Comparison of ENCODE assay signal across 1 cellular context in genomic region chr1:32538887-32539583, GRCh38.
TF ChIP-seq lines count a peak whose summit lies in the region.

Gene ZBTB8A, plus strand, starts transcription at chr1:32539427. Its CDS starts 53,505 bp downstream, at chr1:32592932.

TF ChIP-seq in HepG2, 621 proteins besides CTCF, POLR2A, EP300 and RAD21 (continued from another document and continues in another):
- TF ChIP-seq THRA (CRISPR knock-in tag; IDR thresholded peaks at IDR 0.05; ENCODE audit: borderline replicate concordance) (no peak), ZNF83 (CRISPR knock-in tag; IDR thresholded peaks at IDR 0.05; ENCODE audit: borderline replicate concordance) (no peak), ZFP36L1 (CRISPR knock-in tag; IDR thresholded peaks at IDR 0.05) (no peak), ASH2L (IDR thresholded peaks at IDR 0.05; ENCODE audit: insufficient read length, low read depth, low read length) (peak; percentile 6), SIX4 (CRISPR knock-in tag; IDR thresholded peaks at IDR 0.05) (no peak), ZBTB14 (CRISPR knock-in tag; IDR thresholded peaks at IDR 0.05) (peak; percentile 52), ZNF724P (CRISPR knock-in tag; IDR thresholded peaks at IDR 0.05; ENCODE audit: borderline replicate concordance) (no peak), ZNF557 (CRISPR knock-in tag; IDR thresholded peaks at IDR 0.05) (no peak), ZFP91 (CRISPR knock-in tag; IDR thresholded peaks at IDR 0.05; ENCODE audit: borderline replicate concordance) (peak; percentile 98), RCOR2 (CRISPR knock-in tag; IDR thresholded peaks at IDR 0.05) (no peak), ZNF430 (CRISPR knock-in tag; IDR thresholded peaks at IDR 0.05) (no peak), HNF1A (IDR thresholded peaks at IDR 0.05; ENCODE audit: low read depth) (no peak), HNF1A (CRISPR knock-in tag; IDR thresholded peaks at IDR 0.05; ENCODE audit: borderline replicate concordance) (no peak), ZNF577 (CRISPR knock-in tag; IDR thresholded peaks at IDR 0.05; ENCODE audit: borderline replicate concordance, low read depth) (no peak), SAP130 (CRISPR knock-in tag; IDR thresholded peaks at IDR 0.05; ENCODE audit: low read depth) (0 out of 2 replicates have a peak, but pooled peaks have one; percentile 30), ZNF672 (CRISPR knock-in tag; IDR thresholded peaks at IDR 0.05) (no peak), KDM2A (CRISPR knock-in tag; IDR thresholded peaks at IDR 0.05; ENCODE audit: borderline replicate concordance, low read depth) (no peak), NONO (IDR thresholded peaks at IDR 0.05) (no peak), NONO (CRISPR knock-in tag; conservative IDR thresholded peaks at IDR 0.05) (no peak), ZNF354B (CRISPR knock-in tag; IDR thresholded peaks at IDR 0.05) (no peak), ZNF24 (IDR thresholded peaks at IDR 0.05) (no peak), BCL6 (CRISPR knock-in tag; IDR thresholded peaks at IDR 0.05) (0 out of 2 replicates have a peak, but pooled peaks have one; percentile 11), AHDC1 (CRISPR knock-in tag; IDR thresholded peaks at IDR 0.05; ENCODE audit: borderline replicate concordance) (no peak), RERE (CRISPR knock-in tag; IDR thresholded peaks at IDR 0.05; ENCODE audit: low read depth) (no peak), ATF2 (CRISPR knock-in tag; IDR thresholded peaks at IDR 0.05) (no peak), MAX (IDR thresholded peaks at IDR 0.05) (peak; percentile 64), ZNF800 (CRISPR knock-in tag; IDR thresholded peaks at IDR 0.05) (0 out of 2 replicates have a peak, but pooled peaks have one; percentile 28)
